In the genomic region with DNA sequence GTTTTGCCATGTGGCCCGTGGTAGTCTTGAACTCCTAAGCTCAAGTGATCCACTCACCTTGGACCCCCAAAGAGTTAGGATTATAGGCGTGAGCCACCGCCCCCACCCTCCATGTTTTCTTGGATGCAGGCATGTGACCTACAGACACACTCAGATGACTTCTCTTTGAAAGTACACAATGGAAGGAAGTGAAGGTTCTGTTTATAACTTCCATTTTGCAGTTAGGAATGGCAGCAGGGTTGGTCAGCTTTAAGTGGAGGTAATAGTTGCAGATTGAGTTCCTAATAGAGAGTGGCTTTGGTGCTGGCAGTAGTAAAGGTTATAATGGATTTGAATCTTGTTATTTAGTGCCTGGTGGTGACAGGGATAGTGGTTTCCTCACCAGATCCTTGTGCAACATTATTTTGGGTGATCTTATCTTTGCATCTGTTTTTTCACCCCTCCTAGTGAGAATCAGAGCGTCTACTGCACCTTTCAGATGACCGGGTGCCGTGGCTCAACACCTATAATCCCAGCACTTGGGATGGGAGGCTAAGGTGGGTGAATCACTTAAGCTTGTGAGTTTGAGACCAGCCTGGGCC, we compare ENCODE assay signal across 1 cellular context.
TF ChIP-seq lines count a peak whose summit lies in the region.

No MANE protein-coding gene starts in this region.

TF ChIP-seq in GM23338, 12 proteins besides CTCF, POLR2A, EP300 and RAD21 (continued from another document):
- TF ChIP-seq ETS1 (IDR thresholded peaks at IDR 0.05) (no peak), POLR2AphosphoS5 (IDR thresholded peaks at IDR 0.05; ENCODE audit: low read depth) (no peak)
